Comparison of ENCODE assay signal across 2 cellular contexts in genomic region chr14:21405097-21405496, GRCh38.
TF ChIP-seq lines count a peak whose summit lies in the region.

No MANE protein-coding gene starts in this region.

TF ChIP-seq in IMR-90, 13 proteins besides CTCF, POLR2A, EP300 and RAD21:
- peak; percentile 76 for TF ChIP-seq CEBPB (IDR thresholded peaks at IDR 0.05; ENCODE audit: low read depth, low read length)
- no peak for TF ChIP-seq MXI1 (IDR thresholded peaks at IDR 0.05; ENCODE audit: borderline replicate concordance, low read depth, low read length)

TF ChIP-seq in endothelial cell of umbilical vein, 7 proteins besides CTCF, POLR2A, EP300 and RAD21:
- TF ChIP-seq MYC (IDR thresholded peaks at IDR 0.05; ENCODE audit: low read depth, low read length) (no peak), POLR2AphosphoS5 (IDR thresholded peaks at IDR 0.05; ENCODE audit: insufficient read depth, low read depth, low read length) (peak; percentile 47), FOS (IDR thresholded peaks at IDR 0.05; ENCODE audit: borderline replicate concordance, insufficient read depth, low read length) (peak; percentile 43), JUN (IDR thresholded peaks at IDR 0.05; ENCODE audit: borderline replicate concordance, insufficient read depth, insufficient read length, low read depth) (peak; percentile 2)
